ENCODE assay signal across 1 cellular context in the genomic region with DNA sequence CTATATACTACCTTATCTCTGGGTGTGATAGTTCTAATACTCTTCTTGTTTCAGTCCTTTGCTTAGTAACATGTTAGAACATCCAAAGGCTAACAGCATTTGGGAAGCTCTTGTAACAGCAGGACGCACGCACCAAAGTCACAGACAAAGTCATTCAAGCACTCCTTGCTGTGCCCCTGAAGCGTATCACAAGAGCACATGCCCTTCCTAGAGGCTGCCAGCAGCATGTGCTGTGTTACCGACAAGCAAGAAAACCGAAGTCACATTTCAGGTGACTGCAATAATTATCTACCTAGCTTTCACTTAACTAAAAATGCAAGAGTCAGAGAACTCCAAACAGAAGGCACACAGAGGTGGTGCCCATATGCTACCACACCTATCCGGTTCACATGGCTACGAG.
TF ChIP-seq lines count a peak whose summit lies in the region.

No MANE protein-coding gene starts in this region.

TF ChIP-seq in IMR-90, 13 proteins besides CTCF, POLR2A, EP300 and RAD21 (continued from another document):
- TF ChIP-seq RFX5 (IDR thresholded peaks at IDR 0.05; ENCODE audit: low read depth, low read length) = no peak
- no peak for TF ChIP-seq MAFK (IDR thresholded peaks at IDR 0.05; ENCODE audit: low read depth, low read length)
- no peak for TF ChIP-seq NFE2L2 (IDR thresholded peaks at IDR 0.05; ENCODE audit: low read depth, low read length)
- TF ChIP-seq ELK1 (IDR thresholded peaks at IDR 0.05; ENCODE audit: borderline replicate concordance, low read depth, low read length) = no peak
